ENCODE assay signal across 2 cellular contexts in genomic region chr13:34358811-34359513, GRCh38.
TF ChIP-seq lines count a peak whose summit lies in the region.

No MANE protein-coding gene starts in this region.

TF ChIP-seq in A549, 52 proteins besides CTCF, POLR2A, EP300 and RAD21 (continued from another document):
- no peak for TF ChIP-seq REST (IDR thresholded peaks at IDR 0.05)
- no peak for TF ChIP-seq RARB (CRISPR knock-in tag; IDR thresholded peaks at IDR 0.05)
- TF ChIP-seq KDM5A (IDR thresholded peaks at IDR 0.05), result no peak
- TF ChIP-seq JUNB (IDR thresholded peaks at IDR 0.05), result 0 out of 2 replicates have a peak, but pooled peaks have one; percentile 20
- TF ChIP-seq ZC3H11A (IDR thresholded peaks at IDR 0.05), result no peak
TF ChIP-seq in A549: peak in this region for 2.

TF ChIP-seq in GM23338, 12 proteins besides CTCF, POLR2A, EP300 and RAD21 (continued from another document):
- TF ChIP-seq, protein P1, sequence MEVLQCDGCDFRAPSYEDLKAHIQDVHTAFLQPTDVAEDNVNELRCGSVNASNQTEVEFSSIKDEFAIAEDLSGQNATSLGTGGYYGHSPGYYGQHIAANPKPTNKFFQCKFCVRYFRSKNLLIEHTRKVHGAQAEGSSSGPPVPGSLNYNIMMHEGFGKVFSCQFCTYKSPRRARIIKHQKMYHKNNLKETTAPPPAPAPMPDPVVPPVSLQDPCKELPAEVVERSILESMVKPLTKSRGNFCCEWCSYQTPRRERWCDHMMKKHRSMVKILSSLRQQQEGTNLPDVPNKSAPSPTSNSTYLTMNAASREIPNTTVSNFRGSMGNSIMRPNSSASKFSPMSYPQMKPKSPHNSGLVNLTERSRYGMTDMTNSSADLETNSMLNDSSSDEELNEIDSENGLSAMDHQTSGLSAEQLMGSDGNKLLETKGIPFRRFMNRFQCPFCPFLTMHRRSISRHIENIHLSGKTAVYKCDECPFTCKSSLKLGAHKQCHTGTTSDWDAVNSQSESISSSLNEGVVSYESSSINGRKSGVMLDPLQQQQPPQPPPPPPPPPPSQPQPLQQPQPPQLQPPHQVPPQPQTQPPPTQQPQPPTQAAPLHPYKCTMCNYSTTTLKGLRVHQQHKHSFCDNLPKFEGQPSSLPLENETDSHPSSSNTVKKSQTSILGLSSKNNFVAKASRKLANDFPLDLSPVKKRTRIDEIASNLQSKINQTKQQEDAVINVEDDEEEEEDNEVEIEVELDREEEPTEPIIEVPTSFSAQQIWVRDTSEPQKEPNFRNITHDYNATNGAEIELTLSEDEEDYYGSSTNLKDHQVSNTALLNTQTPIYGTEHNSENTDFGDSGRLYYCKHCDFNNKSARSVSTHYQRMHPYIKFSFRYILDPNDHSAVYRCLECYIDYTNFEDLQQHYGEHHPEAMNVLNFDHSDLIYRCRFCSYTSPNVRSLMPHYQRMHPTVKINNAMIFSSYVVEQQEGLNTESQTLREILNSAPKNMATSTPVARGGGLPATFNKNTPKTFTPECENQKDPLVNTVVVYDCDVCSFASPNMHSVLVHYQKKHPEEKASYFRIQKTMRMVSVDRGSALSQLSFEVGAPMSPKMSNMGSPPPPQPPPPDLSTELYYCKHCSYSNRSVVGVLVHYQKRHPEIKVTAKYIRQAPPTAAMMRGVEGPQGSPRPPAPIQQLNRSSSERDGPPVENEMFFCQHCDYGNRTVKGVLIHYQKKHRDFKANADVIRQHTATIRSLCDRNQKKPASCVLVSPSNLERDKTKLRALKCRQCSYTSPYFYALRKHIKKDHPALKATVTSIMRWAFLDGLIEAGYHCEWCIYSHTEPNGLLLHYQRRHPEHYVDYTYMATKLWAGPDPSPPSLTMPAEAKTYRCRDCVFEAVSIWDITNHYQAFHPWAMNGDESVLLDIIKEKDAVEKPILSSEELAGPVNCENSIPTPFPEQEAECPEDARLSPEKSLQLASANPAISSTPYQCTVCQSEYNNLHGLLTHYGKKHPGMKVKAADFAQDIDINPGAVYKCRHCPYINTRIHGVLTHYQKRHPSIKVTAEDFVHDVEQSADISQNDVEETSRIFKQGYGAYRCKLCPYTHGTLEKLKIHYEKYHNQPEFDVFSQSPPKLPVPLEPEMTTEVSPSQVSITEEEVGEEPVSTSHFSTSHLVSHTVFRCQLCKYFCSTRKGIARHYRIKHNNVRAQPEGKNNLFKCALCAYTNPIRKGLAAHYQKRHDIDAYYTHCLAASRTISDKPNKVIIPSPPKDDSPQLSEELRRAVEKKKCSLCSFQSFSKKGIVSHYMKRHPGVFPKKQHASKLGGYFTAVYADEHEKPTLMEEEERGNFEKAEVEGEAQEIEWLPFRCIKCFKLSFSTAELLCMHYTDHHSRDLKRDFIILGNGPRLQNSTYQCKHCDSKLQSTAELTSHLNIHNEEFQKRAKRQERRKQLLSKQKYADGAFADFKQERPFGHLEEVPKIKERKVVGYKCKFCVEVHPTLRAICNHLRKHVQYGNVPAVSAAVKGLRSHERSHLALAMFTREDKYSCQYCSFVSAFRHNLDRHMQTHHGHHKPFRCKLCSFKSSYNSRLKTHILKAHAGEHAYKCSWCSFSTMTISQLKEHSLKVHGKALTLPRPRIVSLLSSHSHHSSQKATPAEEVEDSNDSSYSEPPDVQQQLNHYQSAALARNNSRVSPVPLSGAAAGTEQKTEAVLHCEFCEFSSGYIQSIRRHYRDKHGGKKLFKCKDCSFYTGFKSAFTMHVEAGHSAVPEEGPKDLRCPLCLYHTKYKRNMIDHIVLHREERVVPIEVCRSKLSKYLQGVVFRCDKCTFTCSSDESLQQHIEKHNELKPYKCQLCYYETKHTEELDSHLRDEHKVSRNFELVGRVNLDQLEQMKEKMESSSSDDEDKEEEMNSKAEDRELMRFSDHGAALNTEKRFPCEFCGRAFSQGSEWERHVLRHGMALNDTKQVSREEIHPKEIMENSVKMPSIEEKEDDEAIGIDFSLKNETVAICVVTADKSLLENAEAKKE (CRISPR knock-in tag; IDR thresholded peaks at IDR 0.05), result no peak
- TF ChIP-seq REST (IDR thresholded peaks at IDR 0.05; ENCODE audit: unreplicated experiment) (no peak), EZH2phosphoT487 (IDR thresholded peaks at IDR 0.05; ENCODE audit: unreplicated experiment) (no peak), CREB1 (CRISPR knock-in tag; IDR thresholded peaks at IDR 0.05; ENCODE audit: low read depth) (no peak), ZNF331 (CRISPR knock-in tag; IDR thresholded peaks at IDR 0.05; ENCODE audit: low read depth) (no peak)
- TF ChIP-seq, protein P2, sequence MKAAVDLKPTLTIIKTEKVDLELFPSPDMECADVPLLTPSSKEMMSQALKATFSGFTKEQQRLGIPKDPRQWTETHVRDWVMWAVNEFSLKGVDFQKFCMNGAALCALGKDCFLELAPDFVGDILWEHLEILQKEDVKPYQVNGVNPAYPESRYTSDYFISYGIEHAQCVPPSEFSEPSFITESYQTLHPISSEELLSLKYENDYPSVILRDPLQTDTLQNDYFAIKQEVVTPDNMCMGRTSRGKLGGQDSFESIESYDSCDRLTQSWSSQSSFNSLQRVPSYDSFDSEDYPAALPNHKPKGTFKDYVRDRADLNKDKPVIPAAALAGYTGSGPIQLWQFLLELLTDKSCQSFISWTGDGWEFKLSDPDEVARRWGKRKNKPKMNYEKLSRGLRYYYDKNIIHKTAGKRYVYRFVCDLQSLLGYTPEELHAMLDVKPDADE (IDR thresholded peaks at IDR 0.05), result no peak
